Comparison of ENCODE assay signal across 1 cellular context in the genomic region with DNA sequence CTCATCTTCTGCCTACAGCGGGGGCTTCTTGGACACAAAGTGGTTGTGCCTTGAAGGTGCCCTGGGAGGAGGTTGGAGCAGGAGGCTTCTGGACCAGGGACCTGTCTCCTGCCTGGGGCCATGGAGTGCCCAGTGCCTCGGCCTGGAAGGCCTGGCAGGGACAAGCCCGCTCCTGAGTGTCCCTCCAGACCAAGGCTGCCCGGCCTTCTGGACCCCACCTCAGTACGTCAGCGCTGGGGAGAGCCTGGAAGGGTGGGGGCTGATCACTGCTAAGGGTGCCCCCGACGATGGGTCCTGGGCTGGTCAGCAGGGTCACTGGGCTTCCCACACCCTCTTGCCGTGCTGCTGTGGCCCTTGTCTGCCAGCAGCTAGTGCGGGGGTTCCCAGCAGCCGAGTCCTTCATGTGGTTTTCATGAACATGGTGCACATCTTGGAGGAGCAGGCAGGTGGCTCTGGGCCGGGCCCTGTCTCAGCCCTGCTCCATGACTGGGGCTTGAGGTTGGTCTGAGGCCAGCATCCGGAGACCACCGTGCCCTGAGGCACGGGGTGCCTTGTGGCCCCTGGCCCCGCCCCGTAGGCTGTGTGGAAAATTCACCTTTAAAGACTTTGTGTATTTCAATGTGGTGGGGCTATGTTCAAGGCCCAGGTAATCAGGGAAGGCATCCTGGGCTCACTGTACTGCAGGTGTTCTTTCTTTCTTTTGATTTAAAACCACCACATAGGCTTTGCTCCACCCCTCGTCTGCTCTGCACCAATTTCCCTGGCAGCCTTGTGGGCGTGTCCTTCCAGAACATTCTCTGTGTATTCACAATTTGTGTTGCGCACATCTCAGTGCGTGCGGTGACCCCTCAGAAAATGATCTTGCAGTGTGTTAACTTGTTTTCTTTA.
TF ChIP-seq lines count a peak whose summit lies in the region.

No MANE protein-coding gene starts in this region.

TF ChIP-seq in H1, 55 proteins besides CTCF, POLR2A, EP300 and RAD21:
- no peak for TF ChIP-seq CBX8 (IDR thresholded peaks at IDR 0.05; ENCODE audit: borderline replicate concordance, low read depth, low read length)
- TF ChIP-seq RXRA (IDR thresholded peaks at IDR 0.05; ENCODE audit: insufficient read depth, low read depth, low read length): no peak
- no peak for TF ChIP-seq SIN3A (conservative IDR thresholded peaks at IDR 0.05 in 1 of 2, IDR thresholded peaks at IDR 0.05 in 1 of 2; ENCODE audit: low read depth in 1 of 2, low read length in 2 of 2)
- TF ChIP-seq POU5F1 (IDR thresholded peaks at IDR 0.05; ENCODE audit: low read depth, low read length): no peak
- TF ChIP-seq MAFK (IDR thresholded peaks at IDR 0.05; ENCODE audit: low read depth, low read length): no peak
- TF ChIP-seq KDM4A (IDR thresholded peaks at IDR 0.05; ENCODE audit: low read depth, low read length, severe bottlenecking): no peak
- no peak for TF ChIP-seq NANOG (IDR thresholded peaks at IDR 0.05; ENCODE audit: insufficient read depth, low read depth, low read length, poor library complexity, severe bottlenecking)
- TF ChIP-seq CEBPB (IDR thresholded peaks at IDR 0.05; ENCODE audit: low read depth, low read length): no peak
- no peak for TF ChIP-seq SP1 (IDR thresholded peaks at IDR 0.05; ENCODE audit: low read depth, low read length)
- TF ChIP-seq SIRT6 (IDR thresholded peaks at IDR 0.05; ENCODE audit: low read length): no peak
- TF ChIP-seq KDM1A (IDR thresholded peaks at IDR 0.05; ENCODE audit: borderline replicate concordance, low read length): no peak
- no peak for TF ChIP-seq TCF12 (IDR thresholded peaks at IDR 0.05; ENCODE audit: low read depth, low read length)
- TF ChIP-seq, protein P1, sequence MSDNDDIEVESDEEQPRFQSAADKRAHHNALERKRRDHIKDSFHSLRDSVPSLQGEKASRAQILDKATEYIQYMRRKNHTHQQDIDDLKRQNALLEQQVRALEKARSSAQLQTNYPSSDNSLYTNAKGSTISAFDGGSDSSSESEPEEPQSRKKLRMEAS (IDR thresholded peaks at IDR 0.05): no peak
- no peak for TF ChIP-seq SP4 (IDR thresholded peaks at IDR 0.05; ENCODE audit: low read length)
- TF ChIP-seq, protein P2, sequence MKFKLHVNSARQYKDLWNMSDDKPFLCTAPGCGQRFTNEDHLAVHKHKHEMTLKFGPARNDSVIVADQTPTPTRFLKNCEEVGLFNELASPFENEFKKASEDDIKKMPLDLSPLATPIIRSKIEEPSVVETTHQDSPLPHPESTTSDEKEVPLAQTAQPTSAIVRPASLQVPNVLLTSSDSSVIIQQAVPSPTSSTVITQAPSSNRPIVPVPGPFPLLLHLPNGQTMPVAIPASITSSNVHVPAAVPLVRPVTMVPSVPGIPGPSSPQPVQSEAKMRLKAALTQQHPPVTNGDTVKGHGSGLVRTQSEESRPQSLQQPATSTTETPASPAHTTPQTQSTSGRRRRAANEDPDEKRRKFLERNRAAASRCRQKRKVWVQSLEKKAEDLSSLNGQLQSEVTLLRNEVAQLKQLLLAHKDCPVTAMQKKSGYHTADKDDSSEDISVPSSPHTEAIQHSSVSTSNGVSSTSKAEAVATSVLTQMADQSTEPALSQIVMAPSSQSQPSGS (IDR thresholded peaks at IDR 0.05; ENCODE audit: low read length): no peak
- TF ChIP-seq HDAC2 (IDR thresholded peaks at IDR 0.05; ENCODE audit: borderline replicate concordance in 1 of 2, low read depth in 2 of 2, low read length in 2 of 2): no peak
- TF ChIP-seq CBX5 (IDR thresholded peaks at IDR 0.05; ENCODE audit: low read depth, low read length): no peak
- no peak for TF ChIP-seq CTBP2 (IDR thresholded peaks at IDR 0.05; ENCODE audit: borderline replicate concordance, insufficient read depth, insufficient read length, low read length)
- no peak for TF ChIP-seq SUZ12 (IDR thresholded peaks at IDR 0.05; ENCODE audit: low read length)
